In the genomic region with DNA sequence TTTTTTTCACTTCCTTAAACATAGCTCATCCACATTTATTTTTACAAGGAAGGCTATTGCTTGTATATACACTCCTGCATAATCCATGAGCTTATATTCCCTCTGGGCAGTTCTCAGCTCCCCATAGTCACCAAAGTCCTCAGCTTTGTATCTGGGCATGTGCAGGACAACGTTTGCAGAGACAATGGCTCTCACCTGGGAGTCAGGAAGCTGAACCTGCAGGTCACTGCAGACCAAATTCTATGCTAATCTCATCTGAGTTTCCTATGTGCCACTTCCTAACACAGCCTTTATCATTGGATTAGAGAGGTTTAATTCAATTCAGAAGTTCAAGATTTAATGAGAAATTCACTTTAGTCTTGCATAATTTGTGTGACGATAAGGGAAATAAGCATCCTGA, we compare ENCODE assay signal across 21 cellular contexts.
"Had no signal": no experiment of that assay in that cellular context is flagged by ENCODE, and none has a peak within 500 bp of the region (broad histone marks: within the 10 kb centered on the region; RNA-seq: fewer than 3 reads in every experiment).

No MANE protein-coding gene starts in this region.

- H3K9me3 Mint-ChIP-seq: memory B cell; naive thymus-derived CD4-positive, alpha-beta T cell; nephron; neural progenitor cell; stimulated activated memory B cell treated with anti-CD40 and anti-IgM and Interleukin-4, amounts not matched to agents 10 μg/mL and 1 μg/mL and 100 μg/mL, for 72 hours; type B pancreatic cell had no signal

- H3K9ac ChIP-seq: neural progenitor cell had no signal

- H3K27me3 ChIP-seq: neural progenitor cell, testis had no signal

- ATAC-seq: naive thymus-derived CD4-positive, alpha-beta T cell; right cardiac atrium; stimulated activated memory B cell treated with anti-CD40 and anti-IgM and Interleukin-4, amounts not matched to agents 10 μg/mL and 1 μg/mL and 100 μg/mL, for 72 hours; stimulated activated naive CD8-positive, alpha-beta T cell treated with anti-CD3 and anti-CD28 coated beads, Interleukin-15, Interleukin-2, amounts not matched to agents 100 U/mL and 50 U/mL, for 24 hours had no signal

- H3K4me3 Mint-ChIP-seq: memory B cell; naive thymus-derived CD4-positive, alpha-beta T cell; nephron; neural progenitor cell; stimulated activated memory B cell treated with anti-CD40 and anti-IgM and Interleukin-4, amounts not matched to agents 10 μg/mL and 1 μg/mL and 100 μg/mL, for 72 hours; type B pancreatic cell had no signal

- H2AFZ ChIP-seq: neural progenitor cell had no signal

- H3K27ac ChIP-seq: dorsolateral prefrontal cortex, neural progenitor cell, prostate gland, sigmoid colon, spleen, testis, tibial artery had no signal

- H3K36me3 ChIP-seq: neural progenitor cell, prostate gland, sigmoid colon, spleen, tibial artery had no signal

- H3K4me2 ChIP-seq: neural progenitor cell had no signal

- DNase-seq: cerebellar nuclear complex; dorsolateral prefrontal cortex; effector memory CD4-positive, alpha-beta T cell; hypothalamus; midbrain; naive thymus-derived CD4-positive, alpha-beta T cell; right cardiac atrium; sigmoid colon; spleen; stimulated activated CD4-positive, alpha-beta T cell treated with anti-CD3 and anti-CD28 coated beads, Interleukin-4, amount 100 ng/mL, for 4 hours; stimulated activated naive CD8-positive, alpha-beta T cell treated with anti-CD3 and anti-CD28 coated beads, Interleukin-15, Interleukin-2, amounts not matched to agents 100 U/mL and 50 U/mL, for 24 hours; substantia nigra; testis; tibial artery had no signal

- H3K27ac Mint-ChIP-seq: memory B cell; naive thymus-derived CD4-positive, alpha-beta T cell; nephron; stimulated activated memory B cell treated with anti-CD40 and anti-IgM and Interleukin-4, amounts not matched to agents 10 μg/mL and 1 μg/mL and 100 μg/mL, for 72 hours; type B pancreatic cell had no signal

- H3K4me1 ChIP-seq: prostate gland had no signal

- H3K4me3 ChIP-seq: dorsolateral prefrontal cortex, lung, neural progenitor cell, prostate gland, sigmoid colon, spleen, testis, tibial artery had no signal

- H3K36me3 Mint-ChIP-seq: memory B cell; naive thymus-derived CD4-positive, alpha-beta T cell; stimulated activated memory B cell treated with anti-CD40 and anti-IgM and Interleukin-4, amounts not matched to agents 10 μg/mL and 1 μg/mL and 100 μg/mL, for 72 hours; type B pancreatic cell had no signal

- H3K9me3 ChIP-seq: prostate gland, sigmoid colon, spleen, testis, tibial artery had no signal
